1 cellular context compared by ENCODE assay signal in the genomic region with DNA sequence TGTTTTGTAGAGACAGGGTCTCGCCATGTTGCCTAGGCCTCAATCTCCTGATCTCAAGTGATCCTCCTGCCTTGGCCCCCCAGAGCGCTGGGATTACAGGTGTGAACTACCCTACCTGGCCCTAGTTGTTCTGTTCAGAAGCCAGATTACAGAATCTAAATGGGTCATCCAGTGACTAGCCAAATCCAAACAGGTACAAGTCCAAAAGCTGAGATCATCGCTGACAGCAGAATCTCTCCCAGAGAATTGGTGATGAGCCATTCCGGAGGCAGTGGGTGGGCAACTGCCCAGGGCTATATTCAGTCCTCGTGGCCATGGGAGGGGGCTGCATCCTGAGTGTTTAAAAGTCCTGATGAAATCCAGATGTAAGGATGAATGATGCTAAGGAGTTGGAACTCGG.
TF ChIP-seq lines count a peak whose summit lies in the region.

No MANE protein-coding gene starts in this region.

TF ChIP-seq in H1, 55 proteins besides CTCF, POLR2A, EP300 and RAD21:
- TF ChIP-seq KDM1A (IDR thresholded peaks at IDR 0.05; ENCODE audit: borderline replicate concordance, low read length), result no peak
- no peak for TF ChIP-seq SP4 (IDR thresholded peaks at IDR 0.05; ENCODE audit: low read length)
- no peak for TF ChIP-seq CHD1 (IDR thresholded peaks at IDR 0.05; ENCODE audit: low read depth, low read length)
- TF ChIP-seq CHD2 (IDR thresholded peaks at IDR 0.05; ENCODE audit: low read length), result no peak
